ENCODE assay signal across 27 cellular contexts in the genomic region with DNA sequence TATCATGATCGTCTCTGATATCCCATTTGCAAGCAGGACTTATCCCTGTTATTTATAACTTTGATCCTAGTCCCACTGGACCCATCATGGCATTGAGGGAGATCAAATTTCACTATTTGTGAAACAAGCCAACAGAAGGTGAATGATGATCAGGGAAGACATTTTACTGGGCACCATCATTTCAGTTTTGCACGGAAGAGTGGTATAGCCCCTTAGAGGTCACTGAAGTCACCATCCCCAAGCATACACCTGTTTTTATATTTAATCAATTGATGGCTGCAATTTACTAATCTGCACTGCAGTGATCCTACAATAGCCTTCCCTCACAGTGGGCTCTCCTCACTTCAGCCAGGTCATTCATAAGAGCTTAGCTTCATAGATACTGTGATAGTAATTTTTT.
"Had no signal": no experiment of that assay in that cellular context is flagged by ENCODE, and none has a peak within 500 bp of the region (broad histone marks: within the 10 kb centered on the region; RNA-seq: fewer than 3 reads in every experiment).

No MANE protein-coding gene starts in this region.

- H3K4me1 ChIP-seq: left lung, lower lobe of right lung, prostate gland, testis, transverse colon, vagina had no signal

- H3K27ac ChIP-seq: left lung, lower lobe of right lung, pancreas, prostate gland, skin epidermis, stomach, testis, thyroid gland, transverse colon, upper lobe of left lung, vagina had no signal

- H3K4me3 ChIP-seq: left lung, lower lobe of right lung, pancreas, prostate gland, skin epidermis, stomach, testis, thyroid gland, transverse colon, upper lobe of left lung, vagina had no signal

- H3K9me3 ChIP-seq: pancreas, prostate gland, testis, thyroid gland, transverse colon, upper lobe of left lung, vagina had no signal

- DNase-seq: immature natural killer cell; kidney; left colon; left lung; lower lobe of right lung; mammary epithelial cell; mesenchymal stem cell; naive thymus-derived CD8-positive, alpha-beta T cell; nucleus accumbens; pancreas; posterior cingulate gyrus; retina; right cardiac atrium; stimulated activated CD4-positive, alpha-beta T cell treated with anti-CD3 and anti-CD28 coated beads, Interleukin-12 subunit alpha, Interleukin-12 subunit beta, amount 100 ng/mL, for 4 hours; stimulated activated CD4-positive, alpha-beta T cell treated with anti-CD3 and anti-CD28 coated beads, Interleukin-15, amount 100 ng/mL, for 24 hours; stimulated activated CD4-positive, alpha-beta T cell treated with anti-CD3 and anti-CD28 coated beads, Interleukin-2, amount 100 ng/mL, for 24 hours; stimulated activated CD4-positive, alpha-beta T cell treated with anti-CD3 and anti-CD28 coated beads, Interleukin-4, amount 100 ng/mL, for 1 hour; stimulated activated naive B cell treated with anti-CD40 and anti-IgM and Interleukin-4, amounts not matched to agents 10 μg/mL and 1 μg/mL and 100 μg/mL, for 72 hours; stimulated activated naive CD8-positive, alpha-beta T cell treated with anti-CD3 and anti-CD28 coated beads, Interleukin-15, Interleukin-2, amounts not matched to agents 100 U/mL and 50 U/mL, for 24 hours; stomach; testis; thyroid gland; transverse colon; upper lobe of left lung had no signal

- H3K36me3 ChIP-seq: left lung, lower lobe of right lung, pancreas, prostate gland, stomach, thyroid gland, transverse colon, upper lobe of left lung, vagina had no signal
